Comparison of ENCODE assay signal across 8 cellular contexts in the genomic region with DNA sequence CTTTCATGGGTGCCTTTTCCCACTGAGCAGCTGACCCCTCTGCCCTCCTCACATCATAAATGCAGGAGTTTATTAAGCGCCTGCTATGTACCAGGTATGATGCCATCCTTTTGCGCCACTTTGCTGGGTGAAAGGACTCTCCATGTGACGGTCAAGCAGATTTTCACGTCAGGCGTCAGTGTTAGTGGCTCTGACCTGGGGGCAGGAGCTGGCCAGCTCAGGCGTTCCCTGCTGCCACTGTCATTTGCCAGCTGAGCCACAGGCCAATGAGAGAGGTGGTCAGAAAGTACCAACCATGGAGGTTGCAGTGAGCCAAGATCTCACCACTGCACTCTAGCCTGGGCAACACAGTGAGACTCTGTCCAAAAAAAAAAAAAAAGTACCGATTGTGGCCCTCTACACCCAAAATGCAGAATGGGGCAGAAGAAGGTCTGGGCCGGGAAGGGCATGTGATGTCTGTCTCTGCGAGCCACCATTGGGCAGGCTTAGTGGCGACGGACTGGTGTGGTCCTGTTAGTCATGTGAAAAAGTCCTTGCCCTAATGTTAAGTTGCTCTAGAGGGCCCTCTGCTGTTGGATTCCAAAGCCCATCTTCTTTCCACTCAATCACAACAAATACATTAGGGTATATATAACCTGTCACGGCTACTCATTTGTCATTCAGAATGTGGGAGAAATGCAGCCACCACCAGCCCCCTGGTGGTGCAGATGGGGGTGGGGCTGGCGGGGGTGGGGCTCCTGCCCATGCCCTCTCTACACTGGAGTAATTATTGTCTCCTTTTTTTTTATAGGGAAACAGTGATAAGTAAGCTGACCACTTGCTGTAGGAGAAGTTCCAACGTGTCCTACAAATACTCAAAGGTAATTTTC. TPM values are rescaled to one million over a fixed set of nuclear protein-coding genes. Genes with fewer than 3 reads are reported as not detected.
DNase-seq lines count a peak whose midpoint lies in the region; ATAC-seq lines count a peak whose summit lies in the region.

No MANE protein-coding gene starts in this region.

- H3K27me3 Mint-ChIP-seq in activated CD4-positive, alpha-beta T cell treated with anti-CD3 and anti-CD28 coated beads, Interleukin-2, amount 10 ng/mL, durations not matched to agents 24 days and 14 days = no peaks in the 10 kb centered on the region
- no peaks in the 10 kb centered on the region for H3K27me3 Mint-ChIP-seq in activated CD4-positive, alpha-beta memory T cell treated with anti-CD3 and anti-CD28 coated beads, Interleukin-2, amount 10 ng/mL, durations not matched to agents 7 days and 5 days

- peaks cover 47% of the 10 kb centered on the region for H3K36me3 Mint-ChIP-seq in activated CD4-positive, alpha-beta T cell treated with anti-CD3 and anti-CD28 coated beads, Interleukin-2, amount 10 ng/mL, durations not matched to agents 24 days and 14 days (ENCODE audit: low read depth)
- H3K36me3 Mint-ChIP-seq in activated CD4-positive, alpha-beta memory T cell treated with anti-CD3 and anti-CD28 coated beads, Interleukin-2, amount 10 ng/mL, durations not matched to agents 7 days and 5 days (ENCODE audit: low read depth) = peaks cover 56% of the 10 kb centered on the region

- no peaks in the 10 kb centered on the region for H3K9me3 Mint-ChIP-seq in activated CD4-positive, alpha-beta T cell treated with anti-CD3 and anti-CD28 coated beads, Interleukin-2, amount 10 ng/mL, durations not matched to agents 24 days and 14 days
- no peaks in the 10 kb centered on the region for H3K9me3 Mint-ChIP-seq in activated CD4-positive, alpha-beta memory T cell treated with anti-CD3 and anti-CD28 coated beads, Interleukin-2, amount 10 ng/mL, durations not matched to agents 7 days and 5 days

- intact Hi-C loops in activated CD4-positive, alpha-beta T cell treated with anti-CD3 and anti-CD28 coated beads, Interleukin-2, amount 10 ng/mL, durations not matched to agents 24 days and 14 days (cut with micrococcal nuclease) = loop anchor here (5.0 to 10.0 kb wide), 2 partner anchors 241 to 318 kb away; partner anchors contain the start of gene TCP1

- peak; percentile 72 for DNase-seq in activated CD4-positive, alpha-beta T cell treated with anti-CD3 and anti-CD28 coated beads, Interleukin-2, amount 10 ng/mL, durations not matched to agents 24 days and 14 days
- no peak for DNase-seq in activated CD4-positive, alpha-beta T cell treated with anti-CD3 and anti-CD28 coated beads for 1 hour
- DNase-seq in KBM-7 = peak; percentile 73
- DNase-seq in activated CD4-positive, alpha-beta memory T cell treated with anti-CD3 and anti-CD28 coated beads, Interleukin-2, amount 10 ng/mL, durations not matched to agents 7 days and 5 days = peak; percentile 36
- peak; percentile 42 for DNase-seq in left kidney (ENCODE audit: low read depth, low spot score)
- DNase-seq in NCI-H2227 treated with DMSO at 0.1 percent for 48 hours (lab: John Stamatoyannopoulos, UW) = no peak

- in situ Hi-C loops in KBM-7 (cut with MboI; ENCODE audit: low pct_unique_long_range_greater_than_20kb, low sequenced_read_pairs) = no loop called here

- no peak for ATAC-seq in GM19397 (IDR thresholded peaks at IDR 0.05; ENCODE audit: unreplicated experiment)
- ATAC-seq in HG03378 (IDR thresholded peaks at IDR 0.05; ENCODE audit: unreplicated experiment) = no peak

- no peak overlapping the region for H3K27ac Mint-ChIP-seq in activated CD4-positive, alpha-beta T cell treated with anti-CD3 and anti-CD28 coated beads, Interleukin-2, amount 10 ng/mL, durations not matched to agents 24 days and 14 days
- H3K27ac Mint-ChIP-seq in activated CD4-positive, alpha-beta memory T cell treated with anti-CD3 and anti-CD28 coated beads, Interleukin-2, amount 10 ng/mL, durations not matched to agents 7 days and 5 days = no peak overlapping the region

- POLR2A ChIA-PET in activated CD4-positive, alpha-beta memory T cell treated with anti-CD3 and anti-CD28 coated beads, Interleukin-2, amount 10 ng/mL, durations not matched to agents 7 days and 5 days (lab: Charles Lee) = no interaction called here

- CTCF ChIA-PET in activated CD4-positive, alpha-beta memory T cell treated with anti-CD3 and anti-CD28 coated beads, Interleukin-2, amount 10 ng/mL, durations not matched to agents 7 days and 5 days (lab: Charles Lee) = interaction anchor here (0.6 to 1.8 kb wide), 4 partner anchors 9 to 240 kb away, joined by 4 to 7 read pairs (median 5); no protein-coding TSS in a partner anchor

- H3K4me3 Mint-ChIP-seq in activated CD4-positive, alpha-beta T cell treated with anti-CD3 and anti-CD28 coated beads, Interleukin-2, amount 10 ng/mL, durations not matched to agents 24 days and 14 days = no peak overlapping the region
- H3K4me3 Mint-ChIP-seq in activated CD4-positive, alpha-beta memory T cell treated with anti-CD3 and anti-CD28 coated beads, Interleukin-2, amount 10 ng/mL, durations not matched to agents 7 days and 5 days = no peak overlapping the region

- H3K4me1 Mint-ChIP-seq in activated CD4-positive, alpha-beta T cell treated with anti-CD3 and anti-CD28 coated beads, Interleukin-2, amount 10 ng/mL, durations not matched to agents 24 days and 14 days = peaks cover 15% of the 10 kb centered on the region
- H3K4me1 Mint-ChIP-seq in activated CD4-positive, alpha-beta memory T cell treated with anti-CD3 and anti-CD28 coated beads, Interleukin-2, amount 10 ng/mL, durations not matched to agents 7 days and 5 days = peaks cover 26% of the 10 kb centered on the region

RNA-seq across cellular contexts. Expression of gene SLC22A1, which starts 18.4 kb away (rescaled TPM):
- 2.2 and 3.1 TPM in 2 replicates for total RNA-seq in activated CD4-positive, alpha-beta T cell treated with anti-CD3 and anti-CD28 coated beads, Interleukin-2, amount 10 ng/mL, durations not matched to agents 24 days and 14 days
- 1 to 10 TPM in 1 of 2 experiments, under 1 TPM in 1; 0.81 to 1.3 TPM for total RNA-seq in activated CD4-positive, alpha-beta memory T cell treated with anti-CD3 and anti-CD28 coated beads, Interleukin-2, amount 10 ng/mL, durations not matched to agents 7 days and 5 days

Comparison
In these comparisons a context has a peak if more than half of its experiments do, and no peak if none do; other contexts are left out.
1. DNase-seq: peak in activated CD4-positive, alpha-beta T cell treated with anti-CD3 and anti-CD28 coated beads, Interleukin-2, amount 10 ng/mL, durations not matched to agents 24 days and 14 days (single experiment), KBM-7 (single experiment), activated CD4-positive, alpha-beta memory T cell treated with anti-CD3 and anti-CD28 coated beads, Interleukin-2, amount 10 ng/mL, durations not matched to agents 7 days and 5 days (single experiment) and left kidney (single experiment); none in activated CD4-positive, alpha-beta T cell treated with anti-CD3 and anti-CD28 coated beads for 1 hour (single experiment) and NCI-H2227 treated with DMSO at 0.1 percent for 48 hours (single experiment).